ENCODE assay signal across 14 cellular contexts in the genomic region with DNA sequence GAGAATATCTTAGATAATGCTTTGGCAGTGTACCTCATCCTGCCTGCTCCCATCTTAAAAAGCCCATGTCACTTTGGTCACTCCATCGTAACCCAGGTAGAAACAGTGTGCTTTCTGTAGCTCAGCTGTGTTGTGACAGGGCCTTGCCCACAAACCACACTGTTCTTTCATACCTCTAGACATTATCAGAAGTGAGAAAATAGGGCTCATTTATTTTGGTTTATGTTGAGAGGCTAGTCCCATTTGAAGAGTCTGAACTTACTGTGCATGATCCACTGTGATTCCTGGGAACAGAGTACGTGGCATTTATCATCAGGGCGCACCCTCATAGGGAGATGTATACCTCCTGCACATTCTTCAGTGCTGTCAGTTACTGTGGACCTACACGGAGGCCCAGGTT.
DNase-seq lines count a peak whose midpoint lies in the region; ATAC-seq, FAIRE-seq and TF ChIP-seq lines count a peak whose summit lies in the region.
"Had no signal": no experiment of that assay in that cellular context is flagged by ENCODE, and none has a peak within 500 bp of the region (broad histone marks: within the 10 kb centered on the region; RNA-seq: fewer than 3 reads in every experiment).

No MANE protein-coding gene starts in this region.

- FAIRE-seq in GM12892 (lab: Jason Lieb, UNC) (peak; percentile 73), HTR-8/SVneo (lab: Jason Lieb, UNC) (peak; percentile 28)
- FAIRE-seq: G401.6, TTC549 had no signal

- no peaks in the 10 kb centered on the region for H3K9me3 ChIP-seq in heart left ventricle
- H3K9me3 ChIP-seq: upper lobe of left lung had no signal

- no peak overlapping the region for H3K27ac ChIP-seq in heart left ventricle
- H3K27ac ChIP-seq: upper lobe of left lung had no signal

- WGBS in heart left ventricle, 4 donors, result 86 to 94% (median 86%) methylated on average over 4 of the region's 4 CpGs

- no peak for TF ChIP-seq CTCF in heart left ventricle (IDR thresholded peaks at IDR 0.05)

- TF ChIP-seq POLR2A in GM12892 (IDR thresholded peaks at IDR 0.05; ENCODE audit: low read depth, low read length) (no peak), heart left ventricle (IDR thresholded peaks at IDR 0.05) (no peak)

- no peak for DNase-seq in GM12892 (ENCODE audit: insufficient read length)
- no peak for DNase-seq in HTR-8/SVneo (ENCODE audit: insufficient read length, low spot score)
- no peak for DNase-seq in stimulated activated naive CD4-positive, alpha-beta T cell (lab: John Stamatoyannopoulos, UW)
- no peak for DNase-seq in NCI-H510A (lab: John Stamatoyannopoulos, UW)
- no peak for DNase-seq in SKM-1 treated with dmso at 0.1 percent for 144 hours (lab: John Stamatoyannopoulos, UW; ENCODE audit: unreplicated experiment)
- DNase-seq in heart left ventricle, result no peak
- DNase-seq: caudate nucleus, left cardiac atrium, NCI-H1436 treated with DMSO at 0.1 percent for 48 hours, upper lobe of left lung had no signal

- H3K4me3 ChIP-seq in heart left ventricle, result no peak overlapping the region
- H3K4me3 ChIP-seq: upper lobe of left lung had no signal

- peak; percentile 67 for ATAC-seq in GM19467 (IDR thresholded peaks at IDR 0.05; ENCODE audit: unreplicated experiment)
- peak; percentile 56 for ATAC-seq in HG02884 (IDR thresholded peaks at IDR 0.05; ENCODE audit: unreplicated experiment)
- ATAC-seq in heart left ventricle, result no peak
- ATAC-seq: left cardiac atrium had no signal

- intact Hi-C loops in heart left ventricle (cut with DNase I), result loop anchor here in 1 of 10 donors (10.0 kb wide), 1 partner anchor 137 kb away; no protein-coding TSS in a partner anchor

- H3K4me1 ChIP-seq in heart left ventricle, result peaks cover 0 to 52% (median 19%) of the 10 kb centered on the region in 12 donors

- no peaks in the 10 kb centered on the region for H3K27me3 ChIP-seq in heart left ventricle
- H3K27me3 ChIP-seq: upper lobe of left lung had no signal

- peaks cover 0 to 45% (median 21%) of the 10 kb centered on the region in 9 donors for H3K36me3 ChIP-seq in heart left ventricle

Comparison
In these comparisons a context has a peak if more than half of its experiments do, and no peak if none do; other contexts are left out.
1. ATAC-seq: peak in GM19467 (single experiment) and HG02884 (single experiment); none in heart left ventricle (0 of 4).